ENCODE assay signal across 15 cellular contexts in genomic region chr7:8063706-8064297, GRCh38.
DNase-seq lines count a peak whose midpoint lies in the region; ATAC-seq and TF ChIP-seq lines count a peak whose summit lies in the region.
"Had no signal": no experiment of that assay in that cellular context is flagged by ENCODE, and none has a peak within 500 bp of the region (broad histone marks: within the 10 kb centered on the region; RNA-seq: fewer than 3 reads in every experiment).

No MANE protein-coding gene starts in this region.

- H3K27ac ChIP-seq in breast epithelium = no peak overlapping the region
- H3K27ac ChIP-seq: dorsolateral prefrontal cortex, VCaP had no signal

- no peaks in the 10 kb centered on the region for H3K27me3 Mint-ChIP-seq in MCF 10A (ENCODE audit: insufficient read depth, unreplicated experiment)
- no peaks in the 10 kb centered on the region for H3K27me3 Mint-ChIP-seq in effector memory CD8-positive, alpha-beta T cell
- H3K27me3 Mint-ChIP-seq: naive thymus-derived CD4-positive, alpha-beta T cell had no signal

- H3K36me3 ChIP-seq in breast epithelium = no peaks in the 10 kb centered on the region

- no peaks in the 10 kb centered on the region for H3K27me3 ChIP-seq in breast epithelium
- H3K27me3 ChIP-seq: dorsolateral prefrontal cortex had no signal

- no TSS peak for BruUV-seq in MCF 10A (replicated peaks; lab: Mats Ljungman, UMichigan)

- no peak overlapping the region for H3K4me3 ChIP-seq in breast epithelium
- H3K4me3 ChIP-seq: dorsolateral prefrontal cortex had no signal

- no peaks in the 10 kb centered on the region for H3K9me3 ChIP-seq in breast epithelium
- H3K9me3 ChIP-seq: Caco-2 had no signal

- POLR2A ChIA-PET in MCF 10A (lab: Yijun Ruan, JAX) = interaction anchor here (0.6 to 1.3 kb wide), 3 partner anchors 21 to 383 kb away, joined by 3 to 6 read pairs (median 3); no protein-coding TSS in a partner anchor

- H3K4me3 Mint-ChIP-seq in MCF 10A (ENCODE audit: unreplicated experiment) = no peak overlapping the region
- peak overlapping the region; percentile 18 to 29 for H3K4me3 Mint-ChIP-seq in effector memory CD8-positive, alpha-beta T cell
- H3K4me3 Mint-ChIP-seq: naive thymus-derived CD4-positive, alpha-beta T cell had no signal

- DNase-seq in MCF 10A (ENCODE audit: unreplicated experiment) = peak; percentile 41
- DNase-seq in breast epithelium (ENCODE audit: low spot score in 2 of 2) = no peak
- peak; percentile 68 for DNase-seq in NCI-H446 treated with DMSO at 0.1 percent for 48 hours (lab: John Stamatoyannopoulos, UW)
- DNase-seq in effector memory CD8-positive, alpha-beta T cell = no peak
- no peak for DNase-seq in HCEC 1CT
- DNase-seq: activated CD8-positive, alpha-beta memory T cell treated with anti-CD3 and anti-CD28 coated beads for 24 hours; anterior cingulate cortex; Caco-2; dorsolateral prefrontal cortex; naive thymus-derived CD4-positive, alpha-beta T cell; NCI-H524 had no signal

- intact Hi-C loops in MCF 10A (cut with micrococcal nuclease) = no loop called here
- intact Hi-C loops in breast epithelium (cut with DNase I; ENCODE audit: low total_unique reads) = no loop called here

- H3K9me3 Mint-ChIP-seq in MCF 10A (ENCODE audit: unreplicated experiment) = no peaks in the 10 kb centered on the region
- H3K9me3 Mint-ChIP-seq in effector memory CD8-positive, alpha-beta T cell = no peaks in the 10 kb centered on the region

- H3K36me3 Mint-ChIP-seq in MCF 10A (ENCODE audit: insufficient read depth, unreplicated experiment) = peaks cover 22% of the 10 kb centered on the region
- H3K36me3 Mint-ChIP-seq in effector memory CD8-positive, alpha-beta T cell (ENCODE audit: insufficient read depth) = peaks cover 28% of the 10 kb centered on the region

- H3K4me1 ChIP-seq in breast epithelium = no peaks in the 10 kb centered on the region
- H3K4me1 ChIP-seq: Caco-2 had no signal

- peaks cover 28% of the 10 kb centered on the region for H3K4me1 Mint-ChIP-seq in MCF 10A (ENCODE audit: insufficient read depth, unreplicated experiment)
- H3K4me1 Mint-ChIP-seq in effector memory CD8-positive, alpha-beta T cell (ENCODE audit: low read depth in 2 of 2) = peaks cover 37 to 48% of the 10 kb centered on the region in 2 donors

- H3K27ac Mint-ChIP-seq in MCF 10A (ENCODE audit: low read depth, unreplicated experiment) = peak overlapping the region; percentile 84
- peak overlapping the region in 1 of 2 donors; percentile 79 for H3K27ac Mint-ChIP-seq in effector memory CD8-positive, alpha-beta T cell

- CTCF ChIA-PET in MCF 10A (lab: Yijun Ruan, JAX) = interaction anchor here (1.2 to 1.9 kb wide), 4 partner anchors 11 to 383 kb away, joined by 3 to 8 read pairs (median 6); no protein-coding TSS in a partner anchor

- TF ChIP-seq POLR2A in breast epithelium (IDR thresholded peaks at IDR 0.05) = no peak

- TF ChIP-seq CTCF in MCF 10A (IDR thresholded peaks at IDR 0.05; ENCODE audit: unreplicated experiment) = no peak
- TF ChIP-seq CTCF in breast epithelium (IDR thresholded peaks at IDR 0.05) = no peak

- no peak for ATAC-seq in effector memory CD8-positive, alpha-beta T cell (replicated peaks)
- ATAC-seq in HG03565 (IDR thresholded peaks at IDR 0.05; ENCODE audit: unreplicated experiment) (no peak), HG03175 (IDR thresholded peaks at IDR 0.05; ENCODE audit: unreplicated experiment) (no peak), GM21447 (IDR thresholded peaks at IDR 0.05; ENCODE audit: unreplicated experiment) (no peak)
- ATAC-seq: naive thymus-derived CD4-positive, alpha-beta T cell had no signal

Comparison
In these comparisons a context has a peak if more than half of its experiments do, and no peak if none do; other contexts are left out.
1. DNase-seq: peak in MCF 10A (single experiment) and NCI-H446 treated with DMSO at 0.1 percent for 48 hours (single experiment); none in breast epithelium (0 of 2), effector memory CD8-positive, alpha-beta T cell (0 of 3) and HCEC 1CT (single experiment).